22 cellular contexts compared by ENCODE assay signal in genomic region chr15:65795663-65796201, GRCh38. TPM values are rescaled to one million over a fixed set of nuclear protein-coding genes. Genes with fewer than 3 reads are reported as not detected.
DNase-seq lines count a peak whose midpoint lies in the region; ATAC-seq, FAIRE-seq and TF ChIP-seq lines count a peak whose summit lies in the region.
"Had no signal": no experiment of that assay in that cellular context is flagged by ENCODE, and none has a peak within 500 bp of the region (broad histone marks: within the 10 kb centered on the region; RNA-seq: fewer than 3 reads in every experiment).

No MANE protein-coding gene starts in this region.

- POLR2A ChIA-PET in activated CD8-positive, alpha-beta T cell treated with anti-CD3 and anti-CD28 coated beads for 36 hours (lab: Charles Lee), result interaction anchor here (1.0 kb wide), 1 partner anchor 9 kb away, joined by 3 read pairs; no protein-coding TSS in a partner anchor
- POLR2A ChIA-PET in activated CD8-positive, alpha-beta T cell treated with anti-CD3 and anti-CD28 coated beads, Interleukin-2, amount 10 ng/mL, durations not matched to agents 7 days and 5 days (lab: Charles Lee), result interaction anchor here (0.6 to 6.8 kb wide), 2 partner anchors 11 to 73 kb away, joined by 3 to 83 read pairs; partner anchors contain the start of gene RAB11A
- POLR2A ChIA-PET in OCI-LY7 (lab: Charles Lee), result interaction anchor here (1.2 to 2.6 kb wide), 2 partner anchors 8 to 10 kb away, joined by 3 to 11 read pairs; no protein-coding TSS in a partner anchor
- POLR2A ChIA-PET in GM12878 (lab: Charles Lee), result interaction anchor here (0.6 to 14.8 kb wide), 5 partner anchors 8 to 660 kb away, joined by 3 to 260 read pairs (median 43); no protein-coding TSS in a partner anchor

- H3K4me2 ChIP-seq in OCI-LY7 (ENCODE audit: low read length) (no peak overlapping the region), GM12878 (ENCODE audit: control insufficient read depth, insufficient read depth) (no peak overlapping the region), smooth muscle cell (no peak overlapping the region)
- H3K4me2 ChIP-seq: hepatocyte, SK-N-SH had no signal

- no peak for TF ChIP-seq CTCF in activated CD8-positive, alpha-beta T cell treated with anti-CD3 and anti-CD28 coated beads for 36 hours (IDR thresholded peaks at IDR 0.05)
- no peak for TF ChIP-seq CTCF in OCI-LY7 (conservative IDR thresholded peaks at IDR 0.05; ENCODE audit: low read length)
- no peak for TF ChIP-seq CTCF in GM12878 (IDR thresholded peaks at IDR 0.05 in 2 of 3, conservative IDR thresholded peaks at IDR 0.05 in 1 of 3; ENCODE audit: control insufficient read depth in 2 of 3, extremely low read depth in 1 of 3, insufficient read depth in 1 of 3, low read depth in 3 of 3, low read length in 3 of 3)
- no peak for TF ChIP-seq CTCF in smooth muscle cell (IDR thresholded peaks at IDR 0.05; ENCODE audit: borderline replicate concordance, insufficient read depth, poor library complexity, severe bottlenecking)

- H2AFZ ChIP-seq in OCI-LY7 (ENCODE audit: low read length) (peak overlapping the region; percentile 32; the same call in 1 of the 2 replicates), GM12878 (ENCODE audit: control insufficient read depth, low read depth, low read length) (no peak overlapping the region), smooth muscle cell (ENCODE audit: low read depth) (no peak overlapping the region)
- H2AFZ ChIP-seq: hepatocyte had no signal

- H3K9me2 ChIP-seq in OCI-LY7 (ENCODE audit: insufficient read depth, low read length), result no peaks in the 10 kb centered on the region
- H3K9me2 ChIP-seq: SK-N-SH had no signal

- H4K20me1 ChIP-seq in OCI-LY7 (ENCODE audit: insufficient read depth, low read length), result no peaks in the 10 kb centered on the region
- H4K20me1 ChIP-seq in GM12878 (ENCODE audit: control insufficient read depth, insufficient read depth), result no peaks in the 10 kb centered on the region
- peaks cover 1% of the 10 kb centered on the region for H4K20me1 ChIP-seq in smooth muscle cell (ENCODE audit: low read depth)

- H3K9me3 Mint-ChIP-seq in activated CD8-positive, alpha-beta T cell treated with anti-CD3 and anti-CD28 coated beads for 36 hours, result no peaks in the 10 kb centered on the region
- no peaks in the 10 kb centered on the region for H3K9me3 Mint-ChIP-seq in activated CD8-positive, alpha-beta T cell treated with anti-CD3 and anti-CD28 coated beads, Interleukin-2, amount 10 ng/mL, durations not matched to agents 7 days and 5 days (ENCODE audit: insufficient read depth)

- no peak for TF ChIP-seq EP300 in GM12878 (IDR thresholded peaks at IDR 0.05; ENCODE audit: borderline replicate concordance in 1 of 2, control insufficient read depth in 1 of 2, low read depth in 2 of 2, low read length in 2 of 2)

- H3K9me3 ChIP-seq in OCI-LY7 (ENCODE audit: low read length) (no peaks in the 10 kb centered on the region), GM12878 (replicated peaks; ENCODE audit: control insufficient read depth, insufficient read depth, low read length) (no peaks in the 10 kb centered on the region), smooth muscle cell (replicated peaks; ENCODE audit: low read depth) (no peaks in the 10 kb centered on the region)
- H3K9me3 ChIP-seq: neutrophil, SK-N-SH had no signal

- no peaks in the 10 kb centered on the region for H3F3A ChIP-seq in smooth muscle cell (ENCODE audit: low read depth)

- SMC1A ChIA-PET in GM12878 (lab: Charles Lee; ENCODE audit: uncharacterized antibody, unreplicated experiment), result interaction anchor here (3.3 to 25.5 kb wide), 2 partner anchors 10 to 23 kb away, joined by 29 to 488 read pairs; no protein-coding TSS in a partner anchor

- no peak overlapping the region for H3K4me3 ChIP-seq in OCI-LY7 (ENCODE audit: low read depth, low read length, poor library complexity, severe bottlenecking)
- H3K4me3 ChIP-seq in GM12878, result no peak overlapping the region
- no peak overlapping the region for H3K4me3 ChIP-seq in smooth muscle cell
- H3K4me3 ChIP-seq: hepatocyte had no signal

- no peak overlapping the region for H3K4me3 Mint-ChIP-seq in activated CD8-positive, alpha-beta T cell treated with anti-CD3 and anti-CD28 coated beads for 36 hours
- no peak overlapping the region for H3K4me3 Mint-ChIP-seq in activated CD8-positive, alpha-beta T cell treated with anti-CD3 and anti-CD28 coated beads, Interleukin-2, amount 10 ng/mL, durations not matched to agents 7 days and 5 days

- no peaks in the 10 kb centered on the region for H3K27me3 ChIP-seq in GM12878 (replicated peaks in 1 of 2; ENCODE audit: control insufficient read depth in 2 of 2, insufficient read depth in 2 of 2, low read length in 1 of 2)
- H3K27me3 ChIP-seq in smooth muscle cell (ENCODE audit: low read depth), result no peaks in the 10 kb centered on the region
- H3K27me3 ChIP-seq: hepatocyte, neutrophil had no signal

- CTCF ChIA-PET in activated CD8-positive, alpha-beta T cell treated with anti-CD3 and anti-CD28 coated beads for 36 hours (lab: Charles Lee), result interaction anchor here (1.3 to 1.4 kb wide), 2 partner anchors 25 to 37 kb away, joined by 3 to 4 read pairs; no protein-coding TSS in a partner anchor
- CTCF ChIA-PET in activated CD8-positive, alpha-beta T cell treated with anti-CD3 and anti-CD28 coated beads, Interleukin-2, amount 10 ng/mL, durations not matched to agents 7 days and 5 days (lab: Charles Lee), result interaction anchor here (1.2 to 2.9 kb wide), 3 partner anchors 33 to 39 kb away, joined by 3 to 10 read pairs (median 4); no protein-coding TSS in a partner anchor
- CTCF ChIA-PET in OCI-LY7 (lab: Charles Lee; ENCODE audit: unreplicated experiment), result no interaction called here
- CTCF ChIA-PET in GM12878 (lab: Yijun Ruan, JAX), result interaction anchor here (1.8 to 14.7 kb wide), 3 partner anchors 9 to 27 kb away, joined by 6 to 155 read pairs (median 10); no protein-coding TSS in a partner anchor

- in situ Hi-C loops in GM12878 (cut with MboI), result loop anchor here (25.0 kb wide), 1 partner anchor 1292 kb away; no protein-coding TSS in a partner anchor

- H3K27ac ChIP-seq in OCI-LY7 (ENCODE audit: low read depth, low read length, poor library complexity, severe bottlenecking) (no peak overlapping the region), GM12878 (ENCODE audit: control insufficient read depth, insufficient read depth) (no peak overlapping the region), smooth muscle cell (ENCODE audit: low read depth) (peak overlapping the region; percentile 3)
- H3K27ac ChIP-seq: hepatocyte, neutrophil had no signal

- no peak for TF ChIP-seq RAD21 in GM12878 (IDR thresholded peaks at IDR 0.05; ENCODE audit: insufficient read depth, low read depth, low read length)

- H3K79me2 ChIP-seq in OCI-LY7 (ENCODE audit: insufficient read depth, low read depth, low read length) (peaks cover 26% of the 10 kb centered on the region), GM12878 (ENCODE audit: control insufficient read depth, insufficient read depth, low read length) (peaks cover 25% of the 10 kb centered on the region), smooth muscle cell (ENCODE audit: low read depth) (peaks cover 5% of the 10 kb centered on the region)

- H3K9ac ChIP-seq in GM12878 (ENCODE audit: control insufficient read depth, insufficient read depth, low read length), result no peak overlapping the region
- no peak overlapping the region for H3K9ac ChIP-seq in smooth muscle cell (ENCODE audit: low read depth)
- H3K9ac ChIP-seq: SK-N-SH had no signal

- intact Hi-C loops in activated CD8-positive, alpha-beta T cell treated with anti-CD3 and anti-CD28 coated beads for 36 hours (cut with micrococcal nuclease), result no loop called here
- intact Hi-C loops in OCI-LY7 (cut with micrococcal nuclease; ENCODE audit: unreplicated experiment), result no loop called here
- intact Hi-C loops in GM12878 (cut with micrococcal nuclease; ENCODE audit: unreplicated experiment), result no loop called here

- H3K4me1 ChIP-seq in OCI-LY7 (ENCODE audit: insufficient read depth, low read length, poor library complexity, severe bottlenecking) (peaks cover 36% of the 10 kb centered on the region), GM12878 (ENCODE audit: control insufficient read depth, insufficient read depth, low read length) (peaks cover 18% of the 10 kb centered on the region), smooth muscle cell (ENCODE audit: low read depth) (peaks cover 10% of the 10 kb centered on the region)

- DNase-seq in activated CD8-positive, alpha-beta T cell treated with anti-CD3 and anti-CD28 coated beads for 36 hours, result no peak
- no peak for DNase-seq in activated CD8-positive, alpha-beta T cell treated with anti-CD3 and anti-CD28 coated beads, Interleukin-2, amount 10 ng/mL, durations not matched to agents 7 days and 5 days
- DNase-seq in OCI-LY7 (ENCODE audit: low spot score), result no peak
- no peak for DNase-seq in GM12878 (ENCODE audit: low read depth, low spot score)
- no peak for DNase-seq in smooth muscle cell (lab: John Stamatoyannopoulos, UW; ENCODE audit: unreplicated experiment)
- DNase-seq in DMS53 treated with DMSO at 0.1 percent for 48 hours (lab: John Stamatoyannopoulos, UW; ENCODE audit: unreplicated experiment), result no peak
- no peak for DNase-seq in AG08396 (ENCODE audit: low spot score)
- no peak for DNase-seq in middle frontal gyrus (ENCODE audit: extremely low spot score, low spot score)
- DNase-seq: activated effector memory CD4-positive, alpha-beta T cell treated with anti-CD3 and anti-CD28 coated beads, Interleukin-2, amount 50 U/mL, for 16 hours; C1 segment of cervical spinal cord; left ventricle myocardium superior; MM.1S; NCI-H187; SK-N-SH; stimulated activated CD4-positive, alpha-beta T cell treated with anti-CD3 and anti-CD28 coated beads, Interleukin-12 subunit alpha, Interleukin-12 subunit beta, amount 100 ng/mL, for 4 hours; stimulated activated CD8-positive, alpha-beta memory T cell treated with anti-CD3 and anti-CD28 coated beads, Interleukin-4, amount 100 ng/mL, for 48 hours; substantia nigra had no signal

- H3K36me3 Mint-ChIP-seq in activated CD8-positive, alpha-beta T cell treated with anti-CD3 and anti-CD28 coated beads for 36 hours (ENCODE audit: low read depth), result peaks cover 9% of the 10 kb centered on the region
- peaks cover 15% of the 10 kb centered on the region for H3K36me3 Mint-ChIP-seq in activated CD8-positive, alpha-beta T cell treated with anti-CD3 and anti-CD28 coated beads, Interleukin-2, amount 10 ng/mL, durations not matched to agents 7 days and 5 days (ENCODE audit: low read depth)

- BruUV-seq in OCI-LY7 (replicated peaks; lab: Mats Ljungman, UMichigan) (no TSS peak), GM12878 (replicated peaks; lab: Mats Ljungman, UMichigan) (no TSS peak)

- TF ChIP-seq POLR2A in GM12878 (IDR thresholded peaks at IDR 0.05; ENCODE audit: low read depth, low read length), result no peak

- RAD21 ChIA-PET in GM12878 (lab: Charles Lee; ENCODE audit: unreplicated experiment), result interaction anchor here (1.2 to 17.7 kb wide), 3 partner anchors 8 to 39 kb away, joined by 3 to 344 read pairs (median 18); no protein-coding TSS in a partner anchor

- 50% methylated on average over 2 of the region's 2 CpGs for WGBS in GM12878 (ENCODE audit: insufficient coverage, insufficient replicate concordance, low lambda C conversion rate, missing lambda C conversion rate)
- WGBS in smooth muscle cell (ENCODE audit: low lambda C conversion rate), result 82% methylated on average over 2 of the region's 2 CpGs

- H3K27me3 Mint-ChIP-seq in activated CD8-positive, alpha-beta T cell treated with anti-CD3 and anti-CD28 coated beads for 36 hours, result no peaks in the 10 kb centered on the region
- no peaks in the 10 kb centered on the region for H3K27me3 Mint-ChIP-seq in activated CD8-positive, alpha-beta T cell treated with anti-CD3 and anti-CD28 coated beads, Interleukin-2, amount 10 ng/mL, durations not matched to agents 7 days and 5 days (ENCODE audit: low read depth)

- peak overlapping the region; percentile 72 for H3K27ac Mint-ChIP-seq in activated CD8-positive, alpha-beta T cell treated with anti-CD3 and anti-CD28 coated beads for 36 hours
- no peak overlapping the region for H3K27ac Mint-ChIP-seq in activated CD8-positive, alpha-beta T cell treated with anti-CD3 and anti-CD28 coated beads, Interleukin-2, amount 10 ng/mL, durations not matched to agents 7 days and 5 days

- peaks cover 45% of the 10 kb centered on the region for H3K4me1 Mint-ChIP-seq in activated CD8-positive, alpha-beta T cell treated with anti-CD3 and anti-CD28 coated beads for 36 hours (ENCODE audit: low read depth)
- peaks cover 46% of the 10 kb centered on the region for H3K4me1 Mint-ChIP-seq in activated CD8-positive, alpha-beta T cell treated with anti-CD3 and anti-CD28 coated beads, Interleukin-2, amount 10 ng/mL, durations not matched to agents 7 days and 5 days (ENCODE audit: low read depth)

- H3K36me3 ChIP-seq in OCI-LY7 (ENCODE audit: insufficient read depth, low read length), result no peaks in the 10 kb centered on the region
- H3K36me3 ChIP-seq in GM12878 (ENCODE audit: control insufficient read depth in 2 of 2, insufficient read depth in 2 of 2, low read length in 1 of 2), result no peaks in the 10 kb centered on the region
- H3K36me3 ChIP-seq in smooth muscle cell (ENCODE audit: low read depth), result no peaks in the 10 kb centered on the region
- H3K36me3 ChIP-seq: neutrophil had no signal

- FAIRE-seq in GM12878 (lab: Jason Lieb, UNC), result no peak
- FAIRE-seq: A204.1, urothelium cell line had no signal

- ATAC-seq in activated CD8-positive, alpha-beta T cell treated with anti-CD3 and anti-CD28 coated beads for 36 hours, result no peak
- no peak for ATAC-seq in activated CD8-positive, alpha-beta T cell treated with anti-CD3 and anti-CD28 coated beads, Interleukin-2, amount 10 ng/mL, durations not matched to agents 7 days and 5 days
- no peak for ATAC-seq in GM12878
- ATAC-seq: activated CD4-positive, CD25-positive, alpha-beta regulatory T cell treated with anti-CD3 and anti-CD28 coated beads, Interleukin-2, amount 50 U/mL, for 24 hours; left ventricle myocardium superior had no signal

RNA-seq across cellular contexts. Expression of gene DENND4A, which starts 3.6 kb away (rescaled TPM):
- total RNA-seq in activated CD8-positive, alpha-beta T cell treated with anti-CD3 and anti-CD28 coated beads for 36 hours, result 10 to 100 TPM; 53.1 to 54.7 TPM
- total RNA-seq in activated CD8-positive, alpha-beta T cell treated with anti-CD3 and anti-CD28 coated beads, Interleukin-2, amount 10 ng/mL, durations not matched to agents 7 days and 5 days, result 10 to 100 TPM; 40.1 to 45.0 TPM
- 42.7 and 47.9 TPM in 2 replicates for total RNA-seq in OCI-LY7 (2014; rRNA removed; shearing (Covaris generic))
- 86.5 and 96.3 TPM in 2 replicates for total RNA-seq in OCI-LY7 (2022)
- 602 and 632 TPM in 2 replicates for total RNA-seq in GM12878 (2013; cell fraction: nucleolus; rRNA removed)
- 54.4 and 60.5 TPM in 2 replicates for total RNA-seq in GM12878 (2014; rRNA removed)
- total RNA-seq in GM12878 (2014; rRNA removed; fragmentation: Illumina TruSeq; extraction: Trizol), result 81.8 and 87.2 TPM in 2 replicates
- 46.7 and 50.1 TPM in 2 replicates for total RNA-seq in GM12878 (2021)
- 10.2 TPM for polyA plus RNA-seq in GM12878 (2011; ENCODE audit: low read depth)
- 65.3 and 97.9 TPM in 2 replicates for polyA plus RNA-seq in GM12878 (2011; rRNA removed)
- 23.4 and 27.1 TPM in 2 replicates for polyA plus RNA-seq in GM12878 (2011; cell fraction: cytosol; rRNA removed)
- 56.4 and 58.1 TPM in 2 replicates for polyA plus RNA-seq in GM12878 (2011; cell fraction: nucleus; rRNA removed)
- polyA plus RNA-seq in GM12878 (2012), result 23.2 and 28.0 TPM in 2 replicates
- polyA plus RNA-seq in GM12878 (2014; fragmentation: Illumina TruSeq; extraction: Trizol), result 39.3 and 49.0 TPM in 2 replicates
- polyA plus RNA-seq in GM12878 (2014; fragmentation: Nextera tagmentation; extraction: Ambion mirVana), result 10 to 100 TPM; 14.2 to 15.4 TPM
- 28.5 and 28.8 TPM in 2 replicates for polyA plus RNA-seq in GM12878 (2014; rRNA removed)
- polyA plus RNA-seq in GM12878 (2016; fragmentation: Nextera tagmentation; extraction: Ambion mirVana), result 10 to 100 TPM; 21.6 to 26.8 TPM
- polyA minus RNA-seq in GM12878 (2011; rRNA and poly(A)+ RNA removed), result 188 and 229 TPM in 2 replicates
- polyA minus RNA-seq in GM12878 (2011; cell fraction: cytosol; rRNA and poly(A)+ RNA removed), result 42.9 and 49.6 TPM in 2 replicates
- 120 and 185 TPM in 2 replicates for polyA minus RNA-seq in GM12878 (2011; cell fraction: nucleus; rRNA and poly(A)+ RNA removed)
- total RNA-seq in smooth muscle cell, result 16.5 and 17.5 TPM in 2 replicates
- polyA plus RNA-seq in smooth muscle cell, result 2.3 and 3.4 TPM in 2 replicates
